In the genomic region with DNA sequence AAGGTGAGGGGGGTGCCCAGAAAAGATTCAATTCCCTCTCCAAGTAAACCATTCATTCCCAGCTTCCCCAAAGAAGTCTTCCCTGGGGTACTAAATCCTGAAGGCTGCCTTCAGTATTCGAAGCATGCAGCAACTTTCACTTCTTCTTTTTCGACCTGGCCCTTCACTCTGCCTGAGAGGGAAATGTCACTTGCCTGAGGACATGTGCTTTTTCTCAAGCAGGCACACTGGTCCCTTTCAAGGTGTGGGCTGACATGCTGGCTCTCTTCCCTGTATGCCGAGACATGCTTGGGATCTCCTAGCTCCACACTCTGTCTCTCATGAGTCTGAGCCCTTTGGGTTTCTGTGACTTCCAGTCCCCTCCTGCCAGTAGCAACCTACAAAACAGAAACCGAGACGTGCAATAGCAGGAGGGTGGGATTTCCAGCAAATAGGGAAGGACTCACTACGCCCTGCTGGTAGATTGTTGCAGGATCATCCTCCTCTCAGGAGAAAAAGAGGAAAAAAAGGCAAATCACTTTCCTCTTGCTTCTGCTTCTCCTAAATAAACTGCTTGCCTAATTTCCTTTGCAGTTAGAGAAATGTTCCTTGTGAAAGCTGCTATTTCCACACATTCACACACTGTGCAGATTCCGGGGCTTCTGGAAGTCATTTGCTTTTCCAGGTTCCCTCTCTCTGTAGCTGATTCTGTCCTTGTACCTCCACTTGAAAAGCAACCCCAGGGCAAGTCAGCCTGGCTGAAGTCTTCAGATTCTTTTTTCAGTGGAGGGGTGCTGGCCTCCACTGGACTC, we compare ENCODE assay signal across 8 cellular contexts. TPM values are rescaled to one million over a fixed set of nuclear protein-coding genes. Genes with fewer than 3 reads are reported as not detected.
DNase-seq lines count a peak whose midpoint lies in the region; ATAC-seq, FAIRE-seq and TF ChIP-seq lines count a peak whose summit lies in the region.

No MANE protein-coding gene starts in this region.

- TF ChIP-seq EP300 in HepG2 (IDR thresholded peaks at IDR 0.05; ENCODE audit: low read depth in 2 of 2, low read length in 2 of 2) = no peak
- TF ChIP-seq EP300 in HepG2 (CRISPR knock-in tag; IDR thresholded peaks at IDR 0.05; ENCODE audit: borderline replicate concordance) = no peak

- H3K9me2 ChIP-seq in PC-9 (ENCODE audit: insufficient read depth) = no peaks in the 10 kb centered on the region

- H2AFZ ChIP-seq in HepG2 (ENCODE audit: low read length) (no peak overlapping the region), PC-9 (no peak overlapping the region)

- H3F3A ChIP-seq in PC-9 (ENCODE audit: insufficient read depth, low read depth) = no peaks in the 10 kb centered on the region

- no peak for TF ChIP-seq RAD21 in HepG2 (CRISPR knock-in tag; IDR thresholded peaks at IDR 0.05)

- TF ChIP-seq CTCF in HepG2 (CRISPR knock-in tag; IDR thresholded peaks at IDR 0.05) = no peak
- TF ChIP-seq CTCF in BE2C (IDR thresholded peaks at IDR 0.05; ENCODE audit: low read depth, low read length) = no peak
- TF ChIP-seq CTCF in RWPE1 (conservative IDR thresholded peaks at IDR 0.05; ENCODE audit: low read depth) = no peak
- no peak for TF ChIP-seq CTCF in PC-9 (conservative IDR thresholded peaks at IDR 0.05)

- intact Hi-C loops in HepG2 (cut with micrococcal nuclease; ENCODE audit: unreplicated experiment) (no loop called here), PC-9 (cut with micrococcal nuclease; ENCODE audit: unreplicated experiment) (no loop called here)

- H3K36me3 ChIP-seq in HepG2 (replicated peaks in 1 of 2; ENCODE audit: control insufficient read depth in 1 of 2, insufficient read depth in 2 of 2, low read length in 2 of 2) = no peaks in the 10 kb centered on the region
- H3K36me3 ChIP-seq in BE2C = no peaks in the 10 kb centered on the region
- no peaks in the 10 kb centered on the region for H3K36me3 ChIP-seq in PC-9 (ENCODE audit: low read depth)

- H3K79me2 ChIP-seq in HepG2 (ENCODE audit: insufficient read depth, low read length) (no peaks in the 10 kb centered on the region), PC-9 (ENCODE audit: low read depth) (no peaks in the 10 kb centered on the region)

- no peak overlapping the region for H3K9ac ChIP-seq in HepG2 (ENCODE audit: insufficient read depth, low read depth, low read length)

- ATAC-seq in GM18867 (IDR thresholded peaks at IDR 0.05; ENCODE audit: unreplicated experiment) (peak; percentile 75), HG02588 (IDR thresholded peaks at IDR 0.05; ENCODE audit: unreplicated experiment) (peak; percentile 82), HepG2 (no peak)

- H3K4me3 ChIP-seq in HepG2 (replicated peaks in 1 of 3; ENCODE audit: insufficient read depth in 1 of 3, low read depth in 2 of 3, low read length in 3 of 3) (no peak overlapping the region), BE2C (ENCODE audit: low read depth, low read length) (no peak overlapping the region), PC-9 (no peak overlapping the region)

- H3K27me3 ChIP-seq in HepG2 (ENCODE audit: control insufficient read depth in 1 of 2, insufficient read depth in 2 of 2, low read length in 2 of 2) (peaks cover 0 to 21% of the 10 kb centered on the region in 2 experiments; a peak in 3 of 5 replicates), BE2C (no peaks in the 10 kb centered on the region), PC-9 (ENCODE audit: insufficient read depth, low read depth) (peaks cover 28% of the 10 kb centered on the region; the same call in 1 of the 2 replicates)

- in situ Hi-C loops in HepG2 (cut with HindIII; ENCODE audit: extremely low pct_ligation_motif_present, low pct_unique_long_range_greater_than_20kb) = loop anchor here (10.0 kb wide), 2 partner anchors 212 to 272 kb away; no protein-coding TSS in a partner anchor

- WGBS in HepG2 (ENCODE audit: low lambda C conversion rate) = 0% methylated on average over 7 of the region's 7 CpGs

- BruUV-seq in HepG2 (replicated peaks; lab: Mats Ljungman, UMichigan) (no TSS peak), PC-9 (replicated peaks; lab: Mats Ljungman, UMichigan) (no TSS peak)

- H3K9me3 ChIP-seq in HepG2 (ENCODE audit: low read length) = no peaks in the 10 kb centered on the region
- H3K9me3 ChIP-seq in BE2C = no peaks in the 10 kb centered on the region
- H3K9me3 ChIP-seq in PC-9 (ENCODE audit: insufficient read depth, low read depth) = no peaks in the 10 kb centered on the region

- TF ChIP-seq POLR2A in HepG2 (IDR thresholded peaks at IDR 0.05; ENCODE audit: insufficient read depth in 1 of 2, low read depth in 2 of 2, low read length in 2 of 2) = no peak

- DNase-seq in NAMALWA (ENCODE audit: low spot score) = peak; percentile 89
- DNase-seq in HepG2 (ENCODE audit: low spot score) = no peak
- DNase-seq in NCI-H82 treated with DMSO at 0.1 percent for 48 hours (lab: John Stamatoyannopoulos, UW; ENCODE audit: unreplicated experiment) = no peak
- no peak for DNase-seq in BE2C
- no peak for DNase-seq in RWPE1 (ENCODE audit: low spot score)
- no peak for DNase-seq in PC-9

- POLR2A ChIA-PET in HepG2 (lab: Yijun Ruan, JAX) (no interaction called here), RWPE1 (lab: Yijun Ruan, JAX; ENCODE audit: low non-redundant PET) (no interaction called here), PC-9 (lab: Charles Lee; ENCODE audit: unreplicated experiment) (interaction anchor here (0.6 kb wide), 1 partner anchor 150 kb away, joined by 4 read pairs; no protein-coding TSS in a partner anchor)

- CTCF ChIA-PET in HepG2 (lab: Yijun Ruan, JAX; ENCODE audit: low intra/inter-chr PET ratio, low total read pairs) = interaction anchor here (1.7 to 2.3 kb wide), 2 partner anchors 211 to 274 kb away, joined by 13 to 15 read pairs; no protein-coding TSS in a partner anchor
- CTCF ChIA-PET in RWPE1 (lab: Yijun Ruan, JAX) = interaction anchor here (0.6 to 4.1 kb wide), 2 partner anchors 211 to 234 kb away, joined by 3 to 41 read pairs; no protein-coding TSS in a partner anchor
- CTCF ChIA-PET in PC-9 (lab: Charles Lee) = no interaction called here

- H3K27ac ChIP-seq in HepG2 (ENCODE audit: extremely low read length, insufficient read depth, low read length) = no peak overlapping the region
- H3K27ac ChIP-seq in RWPE1 = no peak overlapping the region
- H3K27ac ChIP-seq in PC-9 = no peak overlapping the region

- no peak for FAIRE-seq in HepG2 (lab: Jason Lieb, UNC)

- H3K4me1 ChIP-seq in HepG2 (ENCODE audit: insufficient read depth, low read length) = no peaks in the 10 kb centered on the region
- no peaks in the 10 kb centered on the region for H3K4me1 ChIP-seq in BE2C
- H3K4me1 ChIP-seq in PC-9 (replicated peaks; ENCODE audit: insufficient read depth) = no peaks in the 10 kb centered on the region

- H4K20me1 ChIP-seq in HepG2 (ENCODE audit: insufficient read depth, low read length) = no peaks in the 10 kb centered on the region
- H4K20me1 ChIP-seq in PC-9 (ENCODE audit: insufficient read depth) = no peaks in the 10 kb centered on the region

- H3K4me2 ChIP-seq in HepG2 (ENCODE audit: low read depth, low read length) = no peak overlapping the region
- no peak overlapping the region for H3K4me2 ChIP-seq in PC-9

TF ChIP-seq in HepG2, 621 proteins besides CTCF, POLR2A, EP300 and RAD21:
- no peak for TF ChIP-seq ZNF891 (CRISPR knock-in tag; IDR thresholded peaks at IDR 0.05)
- no peak for TF ChIP-seq ZNF720 (CRISPR knock-in tag; IDR thresholded peaks at IDR 0.05)
- TF ChIP-seq, protein P1, sequence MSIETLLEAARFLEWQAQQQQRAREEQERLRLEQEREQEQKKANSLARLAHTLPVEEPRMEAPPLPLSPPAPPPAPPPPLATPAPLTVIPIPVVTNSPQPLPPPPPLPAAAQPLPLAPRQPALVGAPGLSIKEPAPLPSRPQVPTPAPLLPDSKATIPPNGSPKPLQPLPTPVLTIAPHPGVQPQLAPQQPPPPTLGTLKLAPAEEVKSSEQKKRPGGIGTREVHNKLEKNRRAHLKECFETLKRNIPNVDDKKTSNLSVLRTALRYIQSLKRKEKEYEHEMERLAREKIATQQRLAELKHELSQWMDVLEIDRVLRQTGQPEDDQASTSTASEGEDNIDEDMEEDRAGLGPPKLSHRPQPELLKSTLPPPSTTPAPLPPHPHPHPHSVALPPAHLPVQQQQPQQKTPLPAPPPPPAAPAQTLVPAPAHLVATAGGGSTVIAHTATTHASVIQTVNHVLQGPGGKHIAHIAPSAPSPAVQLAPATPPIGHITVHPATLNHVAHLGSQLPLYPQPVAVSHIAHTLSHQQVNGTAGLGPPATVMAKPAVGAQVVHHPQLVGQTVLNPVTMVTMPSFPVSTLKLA (IDR thresholded peaks at IDR 0.05) = peak; percentile 67

RNA-seq across cellular contexts. Expression of a gene that starts 33.4 kb away (rescaled TPM):
- total RNA-seq in HepG2 (2016; rRNA removed; fragmentation: Illumina TruSeq; extraction: Trizol) (20.9 and 28.0 TPM in 2 replicates), PC-9 (2021) (18.7 and 25.7 TPM in 2 replicates)
- 2.0 and 2.4 TPM in 2 replicates for total RNA-seq in HepG2 (2016; cell fraction: cytosol; rRNA removed; fragmentation: Illumina TruSeq; extraction: Trizol; ENCODE audit: low read depth)
- 17.5 and 28.7 TPM in 2 replicates for total RNA-seq in HepG2 (2016; cell fraction: insoluble cytoplasmic fraction; rRNA removed; fragmentation: Illumina TruSeq; extraction: Trizol)
- 5.7 and 6.4 TPM in 2 replicates for total RNA-seq in HepG2 (2016; cell fraction: membrane; rRNA removed; fragmentation: Illumina TruSeq; extraction: Trizol)
- 15.1 and 16.9 TPM in 2 replicates for total RNA-seq in HepG2 (2016; cell fraction: nucleus; rRNA removed; fragmentation: Illumina TruSeq; extraction: Trizol)
- 4.0 and 6.3 TPM in 2 replicates for polyA plus RNA-seq in HepG2 (2011; rRNA removed)
- 1.3 and 1.5 TPM in 2 replicates for polyA plus RNA-seq in HepG2 (2011; cell fraction: cytosol; rRNA removed)
- polyA plus RNA-seq in HepG2 (2011; cell fraction: nucleus; rRNA removed) = 2.8 and 3.7 TPM in 2 replicates
- polyA plus RNA-seq in HepG2 (2012) = 3.2 and 5.2 TPM in 2 replicates
- 0.41 and 0.53 TPM in 2 replicates for polyA plus RNA-seq in HepG2 (2016; cell fraction: cytosol; fragmentation: Illumina TruSeq; extraction: Trizol; ENCODE audit: low read depth)
- polyA plus RNA-seq in HepG2 (2016; cell fraction: insoluble cytoplasmic fraction; fragmentation: Illumina TruSeq; extraction: Trizol; ENCODE audit: low read depth) = 17.2 and 19.0 TPM in 2 replicates
- 1.4 and 1.5 TPM in 2 replicates for polyA plus RNA-seq in HepG2 (2016; cell fraction: membrane; fragmentation: Illumina TruSeq; extraction: Trizol; ENCODE audit: low read depth)
- polyA plus RNA-seq in HepG2 (2016; cell fraction: nucleus; fragmentation: Illumina TruSeq; extraction: Trizol; ENCODE audit: insufficient read depth, low read depth) = 15.8 and 16.9 TPM in 2 replicates
- polyA minus RNA-seq in HepG2 (2011; rRNA and poly(A)+ RNA removed; ENCODE audit: low replicate concordance) = 8.0 and 34.7 TPM in 2 replicates
- polyA minus RNA-seq in HepG2 (2011; cell fraction: cytosol; rRNA and poly(A)+ RNA removed) = 2.7 and 7.0 TPM in 2 replicates
- polyA minus RNA-seq in HepG2 (2011; cell fraction: nucleus; rRNA and poly(A)+ RNA removed) = 13.6 and 16.1 TPM in 2 replicates
- polyA plus RNA-seq in BE2C (2012; ENCODE audit: insufficient read depth, insufficient read length, low read depth) = 11.7 TPM
